Comparison of ENCODE assay signal across 19 cellular contexts in the genomic region with DNA sequence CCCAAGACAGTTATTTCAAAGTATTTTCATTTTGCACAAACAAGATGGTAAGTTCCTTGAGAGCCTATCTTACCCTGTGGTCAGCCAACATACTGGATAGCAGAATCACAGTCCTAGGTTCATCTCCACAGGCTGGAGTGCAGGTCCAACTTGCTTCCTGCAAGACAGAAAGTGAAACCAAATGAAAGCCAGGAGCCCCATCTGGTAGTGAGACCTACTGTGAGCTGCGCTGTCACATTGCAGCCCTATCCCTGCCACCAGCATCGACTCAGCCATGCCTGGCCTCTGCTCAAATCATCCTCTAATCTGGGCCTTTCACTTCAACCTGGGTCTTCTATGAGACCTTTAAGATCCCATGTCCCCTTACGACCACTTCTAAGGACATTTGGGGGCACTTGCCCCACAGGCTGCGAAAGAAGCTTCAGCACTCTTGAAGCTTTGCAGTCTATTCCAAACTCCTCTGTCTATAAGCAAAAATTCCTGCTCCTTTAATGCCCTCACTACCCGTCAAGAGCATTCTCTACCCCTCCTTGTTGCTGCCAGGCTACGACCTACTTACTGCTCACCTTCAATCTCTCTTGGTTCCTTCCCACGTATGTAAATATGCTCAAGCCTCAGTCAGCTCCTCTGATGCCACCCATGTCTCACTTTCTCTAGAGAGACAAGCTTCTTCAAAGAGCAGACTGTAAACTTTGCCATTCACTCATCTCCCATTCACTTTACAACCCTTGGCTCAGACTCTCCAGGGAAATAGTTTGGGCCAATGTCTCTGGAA. TPM values are rescaled to one million over a fixed set of nuclear protein-coding genes. Genes with fewer than 3 reads are reported as not detected.
DNase-seq lines count a peak whose midpoint lies in the region; ATAC-seq, FAIRE-seq and TF ChIP-seq lines count a peak whose summit lies in the region.
"Had no signal": no experiment of that assay in that cellular context is flagged by ENCODE, and none has a peak within 500 bp of the region (broad histone marks: within the 10 kb centered on the region; RNA-seq: fewer than 3 reads in every experiment).

No MANE protein-coding gene starts in this region.

- no peak overlapping the region for H3K14ac ChIP-seq in mesenchymal stem cell (ENCODE audit: low read length in 2 of 2)

- peak overlapping the region; percentile 41 for H4K91ac ChIP-seq in mesenchymal stem cell (ENCODE audit: low read length)

- TF ChIP-seq EP300 in K562 (IDR thresholded peaks at IDR 0.05; ENCODE audit: low read length): no peak

- WGBS in K562 (ENCODE audit: insufficient coverage, low coverage, missing lambda C conversion rate): 1% methylated on average over 7 of the region's 7 CpGs
- WGBS in mesenchymal stem cell: 85% methylated on average over 7 of the region's 7 CpGs

- H3K4me1 ChIP-seq in K562 (replicated peaks in 1 of 2; ENCODE audit: control insufficient read depth in 2 of 2, insufficient read depth in 2 of 2, low read length in 2 of 2): no peaks in the 10 kb centered on the region
- no peaks in the 10 kb centered on the region for H3K4me1 ChIP-seq in mesenchymal stem cell (ENCODE audit: control insufficient read depth, insufficient read depth, low read depth, low read length)

- H2BK120ac ChIP-seq in mesenchymal stem cell (ENCODE audit: low read depth, low read length): no peak overlapping the region

- no peak overlapping the region for H2BK5ac ChIP-seq in mesenchymal stem cell (ENCODE audit: low read depth, low read length, poor library complexity, severe bottlenecking)

- CTCF ChIA-PET in K562 (lab: Yijun Ruan, JAX; ENCODE audit: low intra/inter-chr PET ratio): no interaction called here

- H3K4me3 ChIP-seq in K562 (no peak overlapping the region), mesenchymal stem cell (ENCODE audit: insufficient read depth in 1 of 2, low read depth in 1 of 2, low read length in 2 of 2) (no peak overlapping the region)

- no peak for TF ChIP-seq CTCF in K562 (IDR thresholded peaks at IDR 0.05 in 2 of 3, conservative IDR thresholded peaks at IDR 0.05 in 1 of 3; ENCODE audit: insufficient read depth in 2 of 3, low read depth in 1 of 3, low read length in 3 of 3)
- TF ChIP-seq CTCF in type B pancreatic cell (conservative IDR thresholded peaks at IDR 0.05): no peak

- H3K27me3 ChIP-seq in K562 (ENCODE audit: control insufficient read depth in 2 of 2, insufficient read depth in 2 of 2, low read length in 2 of 2) (peaks cover 0 to 5% of the 10 kb centered on the region in 2 experiments; a peak in 2 of 5 replicates), mesenchymal stem cell (ENCODE audit: control insufficient read depth in 1 of 2, insufficient read depth in 1 of 2, low read length in 2 of 2) (peaks cover 18 to 39% of the 10 kb centered on the region in 2 experiments)

- FAIRE-seq in K562 (lab: Jason Lieb, UNC): no peak
- FAIRE-seq: G401.6, RCC 7860 had no signal

- in situ Hi-C loops in K562 (cut with MboI): no loop called here

- H3K18ac ChIP-seq in mesenchymal stem cell (ENCODE audit: low read depth in 1 of 2, low read length in 2 of 2): no peak overlapping the region

- no peak overlapping the region for H3K4ac ChIP-seq in mesenchymal stem cell (ENCODE audit: low read depth in 1 of 2, low read length in 2 of 2)

- H3K27me3 Mint-ChIP-seq in type B pancreatic cell: peaks cover 19% of the 10 kb centered on the region

- DNase-seq in M059J (ENCODE audit: low read depth) (peak; percentile 34), RPMI7951 (ENCODE audit: low read depth) (peak; percentile 17), K562 (ENCODE audit: extremely low read depth in 1 of 4, low spot score in 3 of 4) (no peak), mesenchymal stem cell (peak; percentile 8), type B pancreatic cell (ENCODE audit: extremely low spot score, unreplicated experiment) (no peak)
- DNase-seq in stimulated activated CD4-positive, alpha-beta T cell treated with anti-CD3 and anti-CD28 coated beads, Interleukin-4, amount 100 ng/mL, for 1 hour: no peak
- DNase-seq: CD4-positive, alpha-beta T cell; COR-L47; DMS 273 treated with DMSO at 0.1 percent for 48 hours; Kasumi-1; MM.1S; NCI-H1048; NCI-H1436 treated with DMSO at 0.1 percent for 48 hours; NCI-H1930; Right ventricle myocardium superior had no signal

- no peak overlapping the region for H3K27ac ChIP-seq in K562 (ENCODE audit: extremely low read depth, low read depth, low read length)
- no peak overlapping the region for H3K27ac ChIP-seq in mesenchymal stem cell (ENCODE audit: low read length, poor library complexity, severe bottlenecking)

- peaks cover 7% of the 10 kb centered on the region for H3K4me1 Mint-ChIP-seq in type B pancreatic cell (ENCODE audit: unreplicated experiment)

- H2BK12ac ChIP-seq in mesenchymal stem cell (ENCODE audit: low read length in 2 of 2): no peak overlapping the region

- H3K9me3 Mint-ChIP-seq in type B pancreatic cell: peaks cover 17% of the 10 kb centered on the region
- H3K9me3 Mint-ChIP-seq: CD4-positive, alpha-beta T cell had no signal

- TF ChIP-seq RAD21 in K562 (CRISPR knock-in tag; conservative IDR thresholded peaks at IDR 0.05 in 1 of 2, IDR thresholded peaks at IDR 0.05 in 1 of 2): no peak

- H4K8ac ChIP-seq in mesenchymal stem cell (ENCODE audit: low read length): no peak overlapping the region

- ATAC-seq in K562 (no peak), GM19397 (IDR thresholded peaks at IDR 0.05; ENCODE audit: unreplicated experiment) (no peak)

- no peak overlapping the region for H3K23ac ChIP-seq in mesenchymal stem cell (ENCODE audit: low read length in 2 of 2)

- H2AK5ac ChIP-seq in mesenchymal stem cell (ENCODE audit: low read length, severe bottlenecking): no peak overlapping the region

- no peaks in the 10 kb centered on the region for H3K79me1 ChIP-seq in mesenchymal stem cell (replicated peaks; ENCODE audit: low read length, poor library complexity, severe bottlenecking)

- no peak overlapping the region for H3K4me2 ChIP-seq in K562 (ENCODE audit: insufficient read depth, low read length)
- no peak overlapping the region for H3K4me2 ChIP-seq in mesenchymal stem cell (ENCODE audit: low read length, poor library complexity, severe bottlenecking)

- no TSS peak for BruUV-seq in K562 (replicated peaks; lab: Mats Ljungman, UMichigan)

- H3K9me3 ChIP-seq in K562 (replicated peaks; ENCODE audit: control insufficient read depth, insufficient read depth, low read depth, low read length) (no peaks in the 10 kb centered on the region; the same call in 1 of the 2 replicates), mesenchymal stem cell (ENCODE audit: control insufficient read depth, low read length) (peaks cover 15% of the 10 kb centered on the region)

- H3K9ac ChIP-seq in K562 (ENCODE audit: insufficient read depth in 1 of 2, low read depth in 2 of 2, low read length in 2 of 2) (no peak overlapping the region), mesenchymal stem cell (ENCODE audit: low read length) (no peak overlapping the region)

- H3K36me3 Mint-ChIP-seq in type B pancreatic cell: peaks cover 11% of the 10 kb centered on the region

- H2BK15ac ChIP-seq in mesenchymal stem cell (ENCODE audit: low read depth, poor library complexity, severe bottlenecking): no peak overlapping the region

- H4K20me1 ChIP-seq in K562 (replicated peaks; ENCODE audit: control insufficient read depth, insufficient read depth, low read length): no peaks in the 10 kb centered on the region

- H3K4me3 Mint-ChIP-seq in type B pancreatic cell: no peak overlapping the region
- H3K4me3 Mint-ChIP-seq: CD4-positive, alpha-beta T cell had no signal

- H3K9me1 ChIP-seq in K562 (ENCODE audit: control insufficient read depth, insufficient read depth, low read length): no peaks in the 10 kb centered on the region

- intact Hi-C loops in K562 (cut with micrococcal nuclease): no loop called here

- no peaks in the 10 kb centered on the region for H3K79me2 ChIP-seq in K562 (ENCODE audit: control insufficient read depth, insufficient read depth, low read length)

- H2AFZ ChIP-seq in K562 (ENCODE audit: low read depth, low read length) (no peak overlapping the region), mesenchymal stem cell (ENCODE audit: low read depth, low read length) (no peak overlapping the region)

- H3K27ac Mint-ChIP-seq in type B pancreatic cell: no peak overlapping the region
- H3K27ac Mint-ChIP-seq: CD4-positive, alpha-beta T cell had no signal

- no peak for TF ChIP-seq POLR2A in K562 (conservative IDR thresholded peaks at IDR 0.05)

- H3K36me3 ChIP-seq in K562 (ENCODE audit: control insufficient read depth, insufficient read depth, low read length) (no peaks in the 10 kb centered on the region), mesenchymal stem cell (ENCODE audit: control insufficient read depth in 1 of 2, insufficient read depth in 2 of 2, low read depth in 1 of 2, low read length in 2 of 2) (no peaks in the 10 kb centered on the region)

- POLR2A ChIA-PET in K562 (lab: Yijun Ruan, JAX): no interaction called here

TF ChIP-seq in K562, 482 proteins besides CTCF, POLR2A, EP300 and RAD21 (continues in another document):
- TF ChIP-seq NBN (IDR thresholded peaks at IDR 0.05; ENCODE audit: low read depth) (no peak), ZKSCAN1 (IDR thresholded peaks at IDR 0.05; ENCODE audit: low read depth, low read length) (0 out of 2 replicates have a peak, but pooled peaks have one; percentile 48)

RNA-seq across cellular contexts. Expression of gene TSPAN11, which starts 55.9 kb away (rescaled TPM):
- total RNA-seq in M059J (2014; rRNA removed; shearing (Covaris generic)): 0.39 and 0.44 TPM in 2 replicates
- 0.29 and 0.48 TPM in 2 replicates for total RNA-seq in RPMI7951 (2014; rRNA removed; shearing (Covaris generic))
- total RNA-seq in K562 (2011; cell fraction: chromatin; rRNA removed; ENCODE audit: low replicate concordance): not detected in 2 replicates
- total RNA-seq in K562 (2011; cell fraction: nucleolus; rRNA removed): not detected in 2 replicates
- not detected in 2 replicates for total RNA-seq in K562 (2011; cell fraction: nucleoplasm; rRNA removed)
- total RNA-seq in K562 (2014; rRNA removed) (not detected in 2 replicates), K562 (2014; rRNA removed; fragmentation: Illumina TruSeq; extraction: Trizol) (not detected in 2 replicates), K562 (2015; rRNA removed; fragmentation: Illumina TruSeq; extraction: Trizol) (not detected in 2 replicates), K562 (2021) (not detected in 2 replicates), type B pancreatic cell (ENCODE audit: low replicate concordance) (9.5 and 52.3 TPM in 2 replicates)
- polyA plus RNA-seq in K562 (2011; rRNA removed) (not detected in 2 replicates), K562 (2014; fragmentation: Illumina TruSeq; extraction: Trizol) (not detected in 2 replicates), K562 (2014; fragmentation: Nextera tagmentation; extraction: Ambion mirVana) (not detected), K562 (2014; rRNA removed) (not detected in 2 replicates)
- polyA plus RNA-seq in K562 (2011; cell fraction: cytosol; rRNA removed): not detected in 2 replicates
- not detected in 2 replicates for polyA plus RNA-seq in K562 (2011; cell fraction: nucleus; rRNA removed)
- polyA plus RNA-seq in K562 (2012): not detected in 2 replicates
- not detected in 2 replicates for polyA minus RNA-seq in K562 (2011; rRNA and poly(A)+ RNA removed)
- polyA minus RNA-seq in K562 (2011; cell fraction: cytosol; rRNA and poly(A)+ RNA removed): not detected in 2 replicates
- polyA minus RNA-seq in K562 (2011; cell fraction: nucleus; rRNA and poly(A)+ RNA removed): not detected in 2 replicates
- polyA plus RNA-seq in mesenchymal stem cell (2013, experiment 1 of 2): 2.3 TPM
- 2.1 TPM for polyA plus RNA-seq in mesenchymal stem cell (2013, experiment 2 of 2)
- total RNA-seq: CD4-positive, alpha-beta T cell; NCI-H460 had no signal

Comparison
In these comparisons a context has a peak if more than half of its experiments do, and no peak if none do; other contexts are left out.
1. DNase-seq: peak in M059J (single experiment), RPMI7951 (single experiment) and mesenchymal stem cell (single experiment); none in K562 (0 of 4), stimulated activated CD4-positive, alpha-beta T cell treated with anti-CD3 and anti-CD28 coated beads, Interleukin-4, amount 100 ng/mL, for 1 hour (single experiment) and type B pancreatic cell (single experiment).